ENCODE assay signal across 8 cellular contexts in genomic region chr1:201888282-201889033, GRCh38. TPM values are rescaled to one million over a fixed set of nuclear protein-coding genes. Genes with fewer than 3 reads are reported as not detected.
DNase-seq lines count a peak whose midpoint lies in the region; ATAC-seq and TF ChIP-seq lines count a peak whose summit lies in the region.

Gene SHISA4, plus strand, starts transcription at chr1:201888898. Its CDS starts 97 bp downstream, at chr1:201888995.

- H3K4me1 ChIP-seq in Caco-2 (peaks cover 11% of the 10 kb centered on the region), aorta (ENCODE audit: control insufficient read depth in 1 of 2, insufficient read depth in 2 of 2, low read length in 2 of 2) (peaks cover 0 to 4% of the 10 kb centered on the region in 2 donors)

- no peak for TF ChIP-seq CTCF in Caco-2 (IDR thresholded peaks at IDR 0.05; ENCODE audit: insufficient read depth in 1 of 2, low read depth in 1 of 2, low read length in 1 of 2, severe bottlenecking in 1 of 2, unreplicated experiment in 1 of 2)

- peak; percentile 79 to 85 for ATAC-seq in natural killer cell treated with Interleukin-12 subunit alpha and Interleukin-12 subunit beta and Interleukin-15 and Interleukin-18, amount 100 ng/mL, for 72 hours
- ATAC-seq in aorta (ENCODE audit: low FRiP score) (peak; percentile 88), HG03025 (IDR thresholded peaks at IDR 0.05; ENCODE audit: low FRiP score, unreplicated experiment) (no peak)

- H3K27me3 ChIP-seq in Caco-2 (replicated peaks; ENCODE audit: control insufficient read depth, insufficient read depth, low read length) (no peaks in the 10 kb centered on the region), aorta (ENCODE audit: control insufficient read depth in 1 of 2, insufficient read depth in 2 of 2, low read length in 1 of 2) (no peaks in the 10 kb centered on the region)

- intact Hi-C loops in Caco-2 (cut with micrococcal nuclease; ENCODE audit: unreplicated experiment), result no loop called here
- intact Hi-C loops in aorta (cut with DNase I), result loop anchor here in 1 of 2 donors (10.0 kb wide), 2 partner anchors 246 to 354 kb away; partner anchors contain the start of gene NAV1

- DNase-seq in Caco-2 (peak; percentile 30), LoVo (ENCODE audit: low spot score) (peak; percentile 25), globus pallidus (ENCODE audit: low spot score) (peak; percentile 99), aorta (peak; percentile 90 to 95), SKM-1 treated with dmso at 0.1 percent for 144 hours (lab: John Stamatoyannopoulos, UW; ENCODE audit: unreplicated experiment) (no peak)
- DNase-seq in natural killer cell treated with Interleukin-12 subunit alpha and Interleukin-12 subunit beta and Interleukin-15 and Interleukin-18, amount 100 ng/mL, for 72 hours (ENCODE audit: low spot score), result peak; percentile 55

- peak within 1 kb of the TSS; percentile 44 for H3K4me3 ChIP-seq in Caco-2 (ENCODE audit: low read depth, low read length)
- H3K4me3 ChIP-seq in aorta (ENCODE audit: low read length in 2 of 2), result peak within 1 kb of the TSS; percentile 49 to 73

- H3K27ac Mint-ChIP-seq in Caco-2 (ENCODE audit: unreplicated experiment), result no peak within 1 kb of the TSS
- H3K27ac Mint-ChIP-seq in activated naive CD8-positive, alpha-beta T cell, result no peak within 1 kb of the TSS
- peak within 1 kb of the TSS in 1 of 2 donors; percentile 70 for H3K27ac Mint-ChIP-seq in natural killer cell treated with Interleukin-12 subunit alpha and Interleukin-12 subunit beta and Interleukin-15 and Interleukin-18, amount 100 ng/mL, for 72 hours

- H3K4me1 Mint-ChIP-seq in Caco-2 (ENCODE audit: low read depth, unreplicated experiment), result peaks cover 13% of the 10 kb centered on the region
- H3K4me1 Mint-ChIP-seq in activated naive CD8-positive, alpha-beta T cell (ENCODE audit: low read depth), result peaks cover 11% of the 10 kb centered on the region
- H3K4me1 Mint-ChIP-seq in natural killer cell treated with Interleukin-12 subunit alpha and Interleukin-12 subunit beta and Interleukin-15 and Interleukin-18, amount 100 ng/mL, for 72 hours (ENCODE audit: low read depth in 2 of 2), result peaks cover 0 to 3% of the 10 kb centered on the region in 2 donors

- no TSS peak for BruUV-seq in Caco-2 (replicated peaks; lab: Mats Ljungman, UMichigan)

- peak within 1 kb of the TSS; percentile 14 to 85 for H3K27ac ChIP-seq in aorta (ENCODE audit: low read depth in 1 of 2, low read length in 2 of 2)

- POLR2A ChIA-PET in Caco-2 (lab: Charles Lee), result interaction anchor here (0.6 kb wide), 1 partner anchor 19 kb away, joined by 3 read pairs; no protein-coding TSS in a partner anchor

- 0 to 2% methylated on average over 36 to 47 of the region's 47 CpGs for WGBS in aorta, 2 donors

- no peaks in the 10 kb centered on the region for H3K9me3 Mint-ChIP-seq in Caco-2 (ENCODE audit: unreplicated experiment)
- no peaks in the 10 kb centered on the region for H3K9me3 Mint-ChIP-seq in activated naive CD8-positive, alpha-beta T cell (ENCODE audit: low read depth)
- no peaks in the 10 kb centered on the region for H3K9me3 Mint-ChIP-seq in natural killer cell treated with Interleukin-12 subunit alpha and Interleukin-12 subunit beta and Interleukin-15 and Interleukin-18, amount 100 ng/mL, for 72 hours

- no peaks in the 10 kb centered on the region for H3K27me3 Mint-ChIP-seq in Caco-2 (ENCODE audit: insufficient read depth, unreplicated experiment)
- peaks cover 21% of the 10 kb centered on the region for H3K27me3 Mint-ChIP-seq in activated naive CD8-positive, alpha-beta T cell
- peaks cover 23 to 24% of the 10 kb centered on the region in 2 donors for H3K27me3 Mint-ChIP-seq in natural killer cell treated with Interleukin-12 subunit alpha and Interleukin-12 subunit beta and Interleukin-15 and Interleukin-18, amount 100 ng/mL, for 72 hours

- H3K9me3 ChIP-seq in Caco-2 (no peaks in the 10 kb centered on the region), aorta (ENCODE audit: control insufficient read depth, low read length) (no peaks in the 10 kb centered on the region)

- peak within 1 kb of the TSS; percentile 36 for H3K4me3 Mint-ChIP-seq in Caco-2 (ENCODE audit: unreplicated experiment)
- H3K4me3 Mint-ChIP-seq in activated naive CD8-positive, alpha-beta T cell, result peak within 1 kb of the TSS; percentile 87
- H3K4me3 Mint-ChIP-seq in natural killer cell treated with Interleukin-12 subunit alpha and Interleukin-12 subunit beta and Interleukin-15 and Interleukin-18, amount 100 ng/mL, for 72 hours, result peak within 1 kb of the TSS; percentile 65

- H3K36me3 Mint-ChIP-seq in Caco-2 (ENCODE audit: insufficient read depth, unreplicated experiment), result no peaks in the 10 kb centered on the region
- no peaks in the 10 kb centered on the region for H3K36me3 Mint-ChIP-seq in activated naive CD8-positive, alpha-beta T cell
- H3K36me3 Mint-ChIP-seq in natural killer cell treated with Interleukin-12 subunit alpha and Interleukin-12 subunit beta and Interleukin-15 and Interleukin-18, amount 100 ng/mL, for 72 hours, result no peaks in the 10 kb centered on the region

- H3K36me3 ChIP-seq in Caco-2 (ENCODE audit: control insufficient read depth, insufficient read depth, low read length), result no peaks in the 10 kb centered on the region
- H3K36me3 ChIP-seq in aorta (ENCODE audit: control insufficient read depth in 1 of 2, insufficient read depth in 2 of 2, low read length in 1 of 2), result no peaks in the 10 kb centered on the region

- CTCF ChIA-PET in Caco-2 (lab: Charles Lee), result no interaction called here

RNA-seq across cellular contexts. Expression of gene SHISA4, which starts in this region (rescaled TPM):
- total RNA-seq in Caco-2 (2022) (1.7 and 3.0 TPM in 2 replicates), aorta (10 to 100 TPM; 30.6 to 39.9 TPM)
- 1 to 10 TPM; 2.5 TPM for total RNA-seq in natural killer cell treated with Interleukin-12 subunit alpha and Interleukin-12 subunit beta and Interleukin-15 and Interleukin-18, amount 100 ng/mL, for 72 hours
- polyA plus RNA-seq in aorta, result 10 to 100 TPM; 76.1 to 93.1 TPM

Comparison
In these comparisons a context has a peak if more than half of its experiments do, and no peak if none do; other contexts are left out.
1. H3K4me3 Mint-ChIP-seq: peak in every context shown above with its lines; median percentile 87 in activated naive CD8-positive, alpha-beta T cell; 65 in natural killer cell treated with Interleukin-12 subunit alpha and Interleukin-12 subunit beta and Interleukin-15 and Interleukin-18, amount 100 ng/mL, for 72 hours; 36 in Caco-2.